In genomic region chr20:64149809-64150560, GRCh38 we compare ENCODE assay signal across 1 cellular context.
TF ChIP-seq lines count a peak whose summit lies in the region.

No MANE protein-coding gene starts in this region.

TF ChIP-seq in K562, 482 proteins besides CTCF, POLR2A, EP300 and RAD21 (continued from another document):
- no peak for TF ChIP-seq ZNF263 (CRISPR knock-in tag; IDR thresholded peaks at IDR 0.05; ENCODE audit: borderline replicate concordance)
- TF ChIP-seq NBN (IDR thresholded peaks at IDR 0.05; ENCODE audit: low read depth), result no peak
- TF ChIP-seq ZNF639 (CRISPR knock-in tag; conservative IDR thresholded peaks at IDR 0.05 in 1 of 2, IDR thresholded peaks at IDR 0.05 in 1 of 2), result no peak
- TF ChIP-seq FOXP1 (CRISPR knock-in tag; IDR thresholded peaks at IDR 0.05), result no peak
- TF ChIP-seq PHB2 (IDR thresholded peaks at IDR 0.05; ENCODE audit: low read depth), result no peak
- TF ChIP-seq FIP1L1 (IDR thresholded peaks at IDR 0.05; ENCODE audit: low read depth, low read length, poor library complexity, severe bottlenecking), result no peak
- no peak for TF ChIP-seq GABPB2 (CRISPR knock-in tag; conservative IDR thresholded peaks at IDR 0.05)
- peak in 1 of 2 experiments; percentile 42; a peak in 1 of 4 replicates for TF ChIP-seq KDM1A (IDR thresholded peaks at IDR 0.05)
- no peak for TF ChIP-seq FOXA3 (CRISPR knock-in tag; conservative IDR thresholded peaks at IDR 0.05 in 1 of 2, IDR thresholded peaks at IDR 0.05 in 1 of 2)
- TF ChIP-seq NFIX (CRISPR knock-in tag; IDR thresholded peaks at IDR 0.05; ENCODE audit: low read depth), result no peak
- TF ChIP-seq ZNF431 (CRISPR knock-in tag; IDR thresholded peaks at IDR 0.05), result no peak
- no peak for TF ChIP-seq ZNF717 (CRISPR knock-in tag; IDR thresholded peaks at IDR 0.05)
- TF ChIP-seq FOXK1 (CRISPR knock-in tag; IDR thresholded peaks at IDR 0.05; ENCODE audit: borderline replicate concordance), result no peak
- peak; percentile 44; the same call in 1 of the 2 replicates for TF ChIP-seq MAX (CRISPR knock-in tag; IDR thresholded peaks at IDR 0.05)
